8 cellular contexts compared by ENCODE assay signal in genomic region chr2:127398239-127398590, GRCh38. TPM values are rescaled to one million over a fixed set of nuclear protein-coding genes. Genes with fewer than 3 reads are reported as not detected.
A peak's percentile ranks its signal among the peaks of the same experiment; 100 is the strongest.
DNase-seq lines count a peak whose midpoint lies in the region; ATAC-seq, FAIRE-seq and TF ChIP-seq lines count a peak whose summit lies in the region.

No MANE protein-coding gene starts in this region.

- H3K4me3 ChIP-seq in Peyer's patch: no peak overlapping the region
- H3K4me3 ChIP-seq in mammary epithelial cell (replicated peaks in 1 of 3; ENCODE audit: insufficient read depth in 1 of 3, low read depth in 2 of 3, low read length in 3 of 3): no peak overlapping the region
- no peak overlapping the region for H3K4me3 ChIP-seq in right lobe of liver
- no peak overlapping the region for H3K4me3 ChIP-seq in tibial artery
- H3K4me3 ChIP-seq in OCI-LY7 (ENCODE audit: low read depth, low read length, poor library complexity, severe bottlenecking): no peak overlapping the region

- H3K79me2 ChIP-seq in mammary epithelial cell (ENCODE audit: insufficient read depth, low read length): no peaks in the 10 kb centered on the region
- H3K79me2 ChIP-seq in OCI-LY7 (ENCODE audit: insufficient read depth, low read depth, low read length): no peaks in the 10 kb centered on the region

- H3K9me3 ChIP-seq in Peyer's patch: no peaks in the 10 kb centered on the region
- no peaks in the 10 kb centered on the region for H3K9me3 ChIP-seq in mammary epithelial cell (replicated peaks; ENCODE audit: insufficient read depth, low read length)
- no peaks in the 10 kb centered on the region for H3K9me3 ChIP-seq in right lobe of liver
- no peaks in the 10 kb centered on the region for H3K9me3 ChIP-seq in tibial artery
- peaks cover 10% of the 10 kb centered on the region for H3K9me3 ChIP-seq in OCI-LY7 (ENCODE audit: low read length)

- no peak for FAIRE-seq in GM19239 (lab: Jason Lieb, UNC)

- H4K20me1 ChIP-seq in mammary epithelial cell (ENCODE audit: insufficient read depth, low read length) (no peaks in the 10 kb centered on the region), OCI-LY7 (ENCODE audit: insufficient read depth, low read length) (no peaks in the 10 kb centered on the region)

- DNase-seq in CD1c-positive myeloid dendritic cell (ENCODE audit: extremely low spot score) (peak; percentile 88), GM19239 (ENCODE audit: insufficient read length, low spot score) (peak; percentile 62), Peyer's patch (peak; percentile 39 to 94 (median 84)), mammary epithelial cell (peak; percentile 88), right lobe of liver (peak in 2 of 3 donors; percentile 63 to 83), tibial artery (peak; percentile 91 to 96), OCI-LY7 (ENCODE audit: low spot score) (no peak)

- CTCF ChIA-PET in mammary epithelial cell (lab: Charles Lee; ENCODE audit: low non-redundant PET): no interaction called here
- CTCF ChIA-PET in OCI-LY7 (lab: Charles Lee; ENCODE audit: unreplicated experiment): interaction anchor here (1.3 kb wide), 1 partner anchor 16 kb away, joined by 3 read pairs; no protein-coding TSS in a partner anchor

- dilution Hi-C loops in mammary epithelial cell (cut with HindIII; ENCODE audit: low sequenced_read_pairs): no loop called here

- H2AFZ ChIP-seq in mammary epithelial cell (ENCODE audit: low read depth, low read length) (no peak overlapping the region), OCI-LY7 (ENCODE audit: low read length) (no peak overlapping the region)

- intact Hi-C loops in mammary epithelial cell (cut with micrococcal nuclease): no loop called here
- intact Hi-C loops in right lobe of liver (cut with DNase I): no loop called here
- intact Hi-C loops in tibial artery (cut with DNase I; ENCODE audit: low total_unique reads): no loop called here
- intact Hi-C loops in OCI-LY7 (cut with micrococcal nuclease; ENCODE audit: unreplicated experiment): no loop called here

- H3K4me2 ChIP-seq in mammary epithelial cell (ENCODE audit: insufficient read depth, low read depth, low read length) (peak overlapping the region; percentile 31), OCI-LY7 (ENCODE audit: low read length) (no peak overlapping the region)

- H3K27me3 ChIP-seq in Peyer's patch (no peaks in the 10 kb centered on the region), mammary epithelial cell (ENCODE audit: insufficient read depth, low read length) (no peaks in the 10 kb centered on the region), right lobe of liver (no peaks in the 10 kb centered on the region), tibial artery (no peaks in the 10 kb centered on the region)

- BruUV-seq in mammary epithelial cell (replicated peaks; lab: Mats Ljungman, UMichigan) (no TSS peak), OCI-LY7 (replicated peaks; lab: Mats Ljungman, UMichigan) (no TSS peak)

- in situ Hi-C loops in mammary epithelial cell (cut with MboI; ENCODE audit: low sequenced_read_pairs in 2 of 2): no loop called here

- H3K4me1 ChIP-seq in Peyer's patch (peaks cover 0 to 25% (median 10%) of the 10 kb centered on the region in 4 donors), mammary epithelial cell (ENCODE audit: insufficient read depth, low read length) (peaks cover 36% of the 10 kb centered on the region), right lobe of liver (no peaks in the 10 kb centered on the region), tibial artery (peaks cover 0 to 28% (median 26%) of the 10 kb centered on the region in 4 donors), OCI-LY7 (ENCODE audit: insufficient read depth, low read length, poor library complexity, severe bottlenecking) (peaks cover 14% of the 10 kb centered on the region)

- TF ChIP-seq POLR2A in Peyer's patch (IDR thresholded peaks at IDR 0.05): peak in 1 of 2 donors; percentile 33
- no peak for TF ChIP-seq POLR2A in right lobe of liver (IDR thresholded peaks at IDR 0.05)

- no peaks in the 10 kb centered on the region for H3K9me2 ChIP-seq in OCI-LY7 (ENCODE audit: insufficient read depth, low read length)

- WGBS in mammary epithelial cell (ENCODE audit: low coverage, missing lambda C conversion rate): 0% methylated on average over 2 of the region's 4 CpGs
- no CpG with 5 or more reads among the region's 4 CpGs for WGBS in right lobe of liver (ENCODE audit: insufficient coverage, low coverage, low lambda C conversion rate, missing lambda C conversion rate)

- POLR2A ChIA-PET in OCI-LY7 (lab: Charles Lee): interaction anchor here (0.6 to 2.4 kb wide), 4 partner anchors 8 to 63 kb away, joined by 3 to 12 read pairs (median 4); partner anchors contain the start of gene MAP3K2

- TF ChIP-seq CTCF in Peyer's patch (IDR thresholded peaks at IDR 0.05) (no peak), mammary epithelial cell (conservative IDR thresholded peaks at IDR 0.05 in 1 of 2, IDR thresholded peaks at IDR 0.05 in 1 of 2; ENCODE audit: extremely low read depth in 1 of 2, insufficient read depth in 1 of 2, low read depth in 1 of 2, low read length in 2 of 2) (no peak), right lobe of liver (IDR thresholded peaks at IDR 0.05) (no peak), tibial artery (IDR thresholded peaks at IDR 0.05) (no peak), OCI-LY7 (conservative IDR thresholded peaks at IDR 0.05; ENCODE audit: low read length) (no peak)

- H3K9ac ChIP-seq in mammary epithelial cell (ENCODE audit: insufficient read depth, low read length): no peak overlapping the region

- ATAC-seq in HG03103 (IDR thresholded peaks at IDR 0.05; ENCODE audit: low read depth, unreplicated experiment) (peak; percentile 89), right lobe of liver (peak; percentile 79 to 95 (median 86))

- no peaks in the 10 kb centered on the region for H3K36me3 ChIP-seq in Peyer's patch
- no peaks in the 10 kb centered on the region for H3K36me3 ChIP-seq in mammary epithelial cell (ENCODE audit: insufficient read depth, low read length)
- H3K36me3 ChIP-seq in right lobe of liver: no peaks in the 10 kb centered on the region
- no peaks in the 10 kb centered on the region for H3K36me3 ChIP-seq in tibial artery
- peaks cover 20% of the 10 kb centered on the region for H3K36me3 ChIP-seq in OCI-LY7 (ENCODE audit: insufficient read depth, low read length)

- H3K27ac ChIP-seq in Peyer's patch (peak overlapping the region in 2 of 4 donors; percentile 54 to 68), mammary epithelial cell (ENCODE audit: insufficient read depth, low read depth, low read length) (no peak overlapping the region), right lobe of liver (no peak overlapping the region), tibial artery (peak overlapping the region; percentile 65 to 70), OCI-LY7 (ENCODE audit: low read depth, low read length, poor library complexity, severe bottlenecking) (no peak overlapping the region)

RNA-seq across cellular contexts. Expression of gene MAP3K2, which starts 10.4 kb away (rescaled TPM):
- total RNA-seq in Peyer's patch (10 to 100 TPM; 38.8 to 70.2 (median 52.0) TPM), mammary epithelial cell (10 to 100 TPM; 50.4 to 65.5 TPM), right lobe of liver (10 to 100 TPM; 28.6 to 45.1 (median 39.8) TPM), OCI-LY7 (2022) (52.5 and 55.9 TPM in 2 replicates)
- polyA plus RNA-seq in mammary epithelial cell: 7.8 TPM
- polyA minus RNA-seq in mammary epithelial cell: 39.6 TPM
- total RNA-seq in OCI-LY7 (2014; rRNA removed; shearing (Covaris generic)): 33.2 and 47.5 TPM in 2 replicates

RNA-seq across cellular contexts. Expression of gene PROC, which starts 20.0 kb away (rescaled TPM):
- 1 to 10 TPM in 3 of 4 donors, not detected in 1; 1.3 to 6.3 (median 1.6) TPM for total RNA-seq in Peyer's patch
- total RNA-seq in mammary epithelial cell: 1 to 10 TPM; 1.4 to 2.7 TPM
- 0.60 TPM for polyA plus RNA-seq in mammary epithelial cell
- polyA minus RNA-seq in mammary epithelial cell: not detected
- total RNA-seq in right lobe of liver: 100 to 1,000 TPM; 224 to 447 (median 319) TPM
- total RNA-seq in OCI-LY7 (2014; rRNA removed; shearing (Covaris generic)): 0.41 TPM in 1 of 2 replicates, not detected in the other
- total RNA-seq in OCI-LY7 (2022): 0.59 TPM in 1 of 2 replicates, not detected in the other

Comparison
In these comparisons a context has a peak if more than half of its experiments do, and no peak if none do; other contexts are left out.
1. H3K27ac ChIP-seq: peak in tibial artery (2 of 2); none in mammary epithelial cell (single experiment), right lobe of liver (0 of 3) and OCI-LY7 (single experiment).
2. RNA of gene PROC, which starts 20.0 kb away (total RNA-seq): 224 to 447 TPM in right lobe of liver; 1.4 to 2.7 TPM in mammary epithelial cell, 1.3 to 6.3 TPM in Peyer's patch and 0.41 to 0.59 TPM in OCI-LY7; every median in the first group is over 10 times any median in the second.